Comparison of ENCODE assay signal across 8 cellular contexts in the genomic region with DNA sequence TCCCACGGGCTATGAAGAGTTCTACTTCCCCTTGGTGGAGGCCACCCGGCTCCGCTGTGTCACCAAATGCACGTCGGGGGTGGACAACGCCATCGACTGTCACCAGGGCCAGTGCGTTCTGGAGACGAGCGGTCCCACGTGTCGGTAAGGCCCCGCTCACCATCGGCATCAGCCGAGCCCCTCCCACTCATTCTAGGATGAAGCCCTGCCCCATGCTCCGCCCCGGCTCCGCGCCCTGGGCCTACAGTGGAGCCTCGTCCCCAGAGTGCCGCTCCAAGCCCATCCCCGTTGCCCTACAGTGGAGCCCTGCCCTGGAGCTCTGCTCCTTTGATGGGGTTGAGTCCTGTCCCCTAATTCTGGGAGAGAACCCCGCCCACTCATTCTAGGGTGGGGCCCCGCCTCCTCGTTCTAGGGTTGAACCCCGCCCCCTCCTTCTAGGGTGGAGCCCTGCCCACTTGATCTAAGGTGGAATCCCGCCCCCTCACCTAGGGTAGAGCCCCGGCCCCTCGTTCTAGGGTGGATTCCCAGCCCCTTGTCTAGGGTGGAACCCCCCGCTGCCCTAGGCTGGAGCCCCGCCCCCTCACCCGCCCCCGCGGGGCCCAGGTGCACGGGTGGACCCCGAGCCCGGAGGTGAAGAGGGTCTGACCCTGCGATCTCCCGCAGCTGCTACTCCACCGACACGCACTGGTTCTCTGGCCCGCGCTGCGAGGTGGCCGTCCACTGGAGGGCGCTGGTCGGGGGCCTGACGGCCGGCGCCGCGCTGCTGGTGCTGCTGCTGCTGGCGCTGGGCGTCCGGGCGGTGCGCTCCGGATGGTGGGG. TPM values are rescaled to one million over a fixed set of nuclear protein-coding genes. Genes with fewer than 3 reads are reported as not detected.
DNase-seq lines count a peak whose midpoint lies in the region; FAIRE-seq and TF ChIP-seq lines count a peak whose summit lies in the region.

No MANE protein-coding gene starts in this region.

- H3K36me3 ChIP-seq in GM06990 (ENCODE audit: control insufficient read depth, insufficient read depth, low read length) (no peaks in the 10 kb centered on the region), testis (ENCODE audit: low read depth, missing control alignments) (no peaks in the 10 kb centered on the region)

- peaks cover 21% of the 10 kb centered on the region for H3K4me1 Mint-ChIP-seq in neural crest cell

- peaks cover 83% of the 10 kb centered on the region for H3K27me3 Mint-ChIP-seq in neural crest cell (ENCODE audit: low read depth)

- H3K9me3 ChIP-seq in testis, result no peaks in the 10 kb centered on the region

- H3K4me1 ChIP-seq in testis, result peaks cover 13% of the 10 kb centered on the region

- WGBS in testis, 2 donors, result 1 to 5% methylated on average over 12 to 58 of the region's 58 CpGs

- intact Hi-C loops in testis (cut with DNase I; ENCODE audit: low total_unique reads), result no loop called here

- peaks cover 9% of the 10 kb centered on the region for H3K27me3 ChIP-seq in GM06990 (replicated peaks; ENCODE audit: control insufficient read depth, insufficient read depth, low read length)
- peaks cover 16% of the 10 kb centered on the region for H3K27me3 ChIP-seq in testis

- DNase-seq in GM06990 (ENCODE audit: extremely low read depth, insufficient read length), result peak; percentile 80
- DNase-seq in HTR-8/SVneo (ENCODE audit: insufficient read length, low spot score), result peak; percentile 77
- DNase-seq in activated CD8-positive, alpha-beta memory T cell treated with anti-CD3 and anti-CD28 coated beads for 4 hours (ENCODE audit: low read depth in 2 of 2), result peak; percentile 43 to 44
- DNase-seq in fibroblast of mammary gland (ENCODE audit: low read depth), result peak; percentile 46
- DNase-seq in neural crest cell (ENCODE audit: low read depth, low spot score), result peak; percentile 99
- peak; percentile 87 for DNase-seq in testis
- no peak for DNase-seq in cortex of kidney (lab: John Stamatoyannopoulos, UW)
- DNase-seq in NCI-H2081 (lab: John Stamatoyannopoulos, UW), result no peak

- TF ChIP-seq CTCF in GM06990 (IDR thresholded peaks at IDR 0.05; ENCODE audit: insufficient read depth, low read length, poor library complexity, severe bottlenecking) (peak; percentile 65), fibroblast of mammary gland (conservative IDR thresholded peaks at IDR 0.05; ENCODE audit: control insufficient read depth, insufficient read depth, low read depth, low read length) (peak; percentile 58), neural crest cell (conservative IDR thresholded peaks at IDR 0.05) (peak; percentile 97), testis (IDR thresholded peaks at IDR 0.05) (peak; percentile 23 to 79 (median 75))

- H3K9me3 Mint-ChIP-seq in neural crest cell, result no peaks in the 10 kb centered on the region

- H3K4me3 ChIP-seq in GM06990 (replicated peaks; ENCODE audit: low read depth, low read length) (no peak overlapping the region), fibroblast of mammary gland (ENCODE audit: control insufficient read depth, low read depth, low read length) (no peak overlapping the region), testis (peak overlapping the region; percentile 36 to 48)

- no peak overlapping the region for H3K27ac ChIP-seq in testis

- no peak overlapping the region for H3K27ac Mint-ChIP-seq in neural crest cell (ENCODE audit: unreplicated experiment)

- no peak for TF ChIP-seq POLR2A in testis (IDR thresholded peaks at IDR 0.05)

- FAIRE-seq in HTR-8/SVneo (lab: Jason Lieb, UNC), result peak; percentile 9

- H3K36me3 Mint-ChIP-seq in neural crest cell (ENCODE audit: low read depth), result no peaks in the 10 kb centered on the region

- H3K4me3 Mint-ChIP-seq in neural crest cell, result peak overlapping the region; percentile 69

RNA-seq across cellular contexts. Expression of gene MUC12, which starts 3.4 kb away (rescaled TPM):
- total RNA-seq in neural crest cell, result 4.9 and 7.8 TPM in 2 replicates
- 1 to 10 TPM; 3.5 to 6.2 TPM for total RNA-seq in testis
- polyA plus RNA-seq in testis (ENCODE audit: insufficient read depth, low read depth, low replicate concordance), result 5.3 TPM

RNA-seq across cellular contexts. Expression of gene MUC3A, which starts 16.6 kb away (rescaled TPM):
- total RNA-seq in neural crest cell (0.16 TPM in 1 of 2 replicates, not detected in the other), testis (1 to 10 TPM; 1.6 to 2.1 TPM)
- polyA plus RNA-seq in testis (ENCODE audit: insufficient read depth, low read depth, low replicate concordance), result 1.5 TPM

RNA-seq across cellular contexts. Expression of gene MUC17, which starts 53.9 kb away (rescaled TPM):
- not detected in 2 replicates for total RNA-seq in neural crest cell
- under 1 TPM; 0.19 to 0.24 TPM for total RNA-seq in testis
- polyA plus RNA-seq in testis (ENCODE audit: insufficient read depth, low read depth, low replicate concordance), result 0.05 TPM

Comparison
In these comparisons a context has a peak if more than half of its experiments do, and no peak if none do; other contexts are left out.
1. DNase-seq: peak in GM06990 (single experiment), HTR-8/SVneo (single experiment), activated CD8-positive, alpha-beta memory T cell treated with anti-CD3 and anti-CD28 coated beads for 4 hours (2 of 2), fibroblast of mammary gland (single experiment), neural crest cell (single experiment) and testis (single experiment); none in cortex of kidney (single experiment) and NCI-H2081 (0 of 2).
2. H3K4me3 ChIP-seq: peak in testis (2 of 2); none in GM06990 (single experiment) and fibroblast of mammary gland (single experiment).
3. Peak in every context shown above with its lines, with median percentiles within 50 percentile points of each other: CTCF ChIP-seq.